In the genomic region with DNA sequence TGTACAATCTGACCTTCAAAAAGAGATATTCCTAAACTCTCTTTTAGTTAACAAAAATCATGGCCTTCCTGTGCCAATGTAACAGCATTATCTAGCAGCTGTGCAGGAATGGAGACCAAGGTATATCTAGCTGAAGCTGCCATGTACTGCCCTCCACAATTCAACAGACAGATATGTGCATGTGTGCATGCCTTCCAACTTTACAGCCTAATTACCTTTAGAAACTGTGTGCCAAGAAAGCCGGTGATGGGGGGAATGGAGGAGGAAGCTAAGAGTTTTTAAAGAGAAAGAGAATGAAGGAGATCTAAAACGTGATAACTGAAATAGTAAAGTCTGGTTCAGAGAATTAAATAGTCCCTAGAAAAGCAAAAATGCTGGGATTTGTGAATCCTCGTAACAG, we compare ENCODE assay signal across 18 cellular contexts.
A peak's percentile ranks its signal among the peaks of the same experiment; 100 is the strongest.
DNase-seq lines count a peak whose midpoint lies in the region; ATAC-seq and TF ChIP-seq lines count a peak whose summit lies in the region.
"Had no signal": no experiment of that assay in that cellular context is flagged by ENCODE, and none has a peak within 500 bp of the region (broad histone marks: within the 10 kb centered on the region; RNA-seq: fewer than 3 reads in every experiment).

No MANE protein-coding gene starts in this region.

- no peaks in the 10 kb centered on the region for H3K27me3 Mint-ChIP-seq in activated CD4-positive, alpha-beta T cell treated with anti-CD3 and anti-CD28 coated beads, Interleukin-2, amount 10 ng/mL, durations not matched to agents 24 days and 14 days
- no peaks in the 10 kb centered on the region for H3K27me3 Mint-ChIP-seq in stimulated activated naive B cell treated with anti-CD40 and anti-IgM and Interleukin-4, amounts not matched to agents 10 μg/mL and 1 μg/mL and 100 μg/mL, for 72 hours

- peaks cover 49% of the 10 kb centered on the region for H3K36me3 Mint-ChIP-seq in activated CD4-positive, alpha-beta T cell treated with anti-CD3 and anti-CD28 coated beads, Interleukin-2, amount 10 ng/mL, durations not matched to agents 24 days and 14 days (ENCODE audit: low read depth)
- peaks cover 37 to 54% of the 10 kb centered on the region in 2 donors for H3K36me3 Mint-ChIP-seq in stimulated activated naive B cell treated with anti-CD40 and anti-IgM and Interleukin-4, amounts not matched to agents 10 μg/mL and 1 μg/mL and 100 μg/mL, for 72 hours

- peaks cover 1% of the 10 kb centered on the region for H3K4me1 Mint-ChIP-seq in activated CD4-positive, alpha-beta T cell treated with anti-CD3 and anti-CD28 coated beads, Interleukin-2, amount 10 ng/mL, durations not matched to agents 24 days and 14 days
- H3K4me1 Mint-ChIP-seq in stimulated activated naive B cell treated with anti-CD40 and anti-IgM and Interleukin-4, amounts not matched to agents 10 μg/mL and 1 μg/mL and 100 μg/mL, for 72 hours = no peaks in the 10 kb centered on the region
- H3K4me1 Mint-ChIP-seq: CD14-positive monocyte had no signal

- no peak overlapping the region for H3K4me3 ChIP-seq in RWPE2 (ENCODE audit: severe bottlenecking)
- H3K4me3 ChIP-seq in iPS-20b (ENCODE audit: low read length) = no peak overlapping the region
- H3K4me3 ChIP-seq: A549 had no signal

- DNase-seq in activated CD4-positive, alpha-beta T cell treated with anti-CD3 and anti-CD28 coated beads, Interleukin-2, amount 10 ng/mL, durations not matched to agents 24 days and 14 days = peak; percentile 51
- DNase-seq in activated CD4-positive, alpha-beta T cell treated with anti-CD3 and anti-CD28 coated beads for 1 hour = no peak
- no peak for DNase-seq in RWPE2 (ENCODE audit: low spot score)
- DNase-seq in stimulated activated naive B cell treated with anti-CD40 and anti-IgM and Interleukin-4, amounts not matched to agents 10 μg/mL and 1 μg/mL and 100 μg/mL, for 72 hours = no peak
- no peak for DNase-seq in foreskin melanocyte
- DNase-seq in activated CD8-positive, alpha-beta memory T cell treated with anti-CD3 and anti-CD28 coated beads, Interleukin-2, amount 50 U/mL, for 4 hours = no peak
- no peak for DNase-seq in DMS79 (lab: John Stamatoyannopoulos, UW)
- DNase-seq: COR-L47, DMS79 treated with DMSO at 0.1 percent for 48 hours, GDM1, KG1, NCI-H1092, NCI-H1694, NCI-H69, PC-3 had no signal

- H3K9me3 ChIP-seq in RWPE2 (ENCODE audit: severe bottlenecking) = no peaks in the 10 kb centered on the region
- no peaks in the 10 kb centered on the region for H3K9me3 ChIP-seq in iPS-20b (ENCODE audit: insufficient read depth, low read depth, low read length)
- H3K9me3 ChIP-seq: A549 had no signal

- H3K4me1 ChIP-seq in RWPE2 (ENCODE audit: insufficient read depth, poor library complexity, severe bottlenecking) (no peaks in the 10 kb centered on the region), iPS-20b (ENCODE audit: insufficient read depth, low read length) (peaks cover 35% of the 10 kb centered on the region)
- H3K4me1 ChIP-seq: A549 had no signal

- no peak for ATAC-seq in RWPE2 (ENCODE audit: low read depth)
- ATAC-seq in stimulated activated naive B cell treated with anti-CD40 and anti-IgM and Interleukin-4, amounts not matched to agents 10 μg/mL and 1 μg/mL and 100 μg/mL, for 72 hours (replicated peaks) = no peak

- H3K4me3 Mint-ChIP-seq in activated CD4-positive, alpha-beta T cell treated with anti-CD3 and anti-CD28 coated beads, Interleukin-2, amount 10 ng/mL, durations not matched to agents 24 days and 14 days = no peak overlapping the region
- no peak overlapping the region for H3K4me3 Mint-ChIP-seq in stimulated activated naive B cell treated with anti-CD40 and anti-IgM and Interleukin-4, amounts not matched to agents 10 μg/mL and 1 μg/mL and 100 μg/mL, for 72 hours
- H3K4me3 Mint-ChIP-seq: CD14-positive monocyte had no signal

- no peak overlapping the region for H3K27ac Mint-ChIP-seq in activated CD4-positive, alpha-beta T cell treated with anti-CD3 and anti-CD28 coated beads, Interleukin-2, amount 10 ng/mL, durations not matched to agents 24 days and 14 days
- H3K27ac Mint-ChIP-seq in stimulated activated naive B cell treated with anti-CD40 and anti-IgM and Interleukin-4, amounts not matched to agents 10 μg/mL and 1 μg/mL and 100 μg/mL, for 72 hours = peak overlapping the region; percentile 59

- H3K27ac ChIP-seq in RWPE2 (ENCODE audit: poor library complexity, severe bottlenecking) = peak overlapping the region; percentile 4
- peak overlapping the region; percentile 7 for H3K27ac ChIP-seq in iPS-20b (ENCODE audit: low read length)
- H3K27ac ChIP-seq: A549 had no signal

- H3K9me3 Mint-ChIP-seq in activated CD4-positive, alpha-beta T cell treated with anti-CD3 and anti-CD28 coated beads, Interleukin-2, amount 10 ng/mL, durations not matched to agents 24 days and 14 days = no peaks in the 10 kb centered on the region
- H3K9me3 Mint-ChIP-seq in stimulated activated naive B cell treated with anti-CD40 and anti-IgM and Interleukin-4, amounts not matched to agents 10 μg/mL and 1 μg/mL and 100 μg/mL, for 72 hours = no peaks in the 10 kb centered on the region
- H3K9me3 Mint-ChIP-seq: CD14-positive monocyte had no signal

- no peak for TF ChIP-seq CTCF in RWPE2 (IDR thresholded peaks at IDR 0.05; ENCODE audit: poor library complexity, severe bottlenecking)

- intact Hi-C loops in activated CD4-positive, alpha-beta T cell treated with anti-CD3 and anti-CD28 coated beads, Interleukin-2, amount 10 ng/mL, durations not matched to agents 24 days and 14 days (cut with micrococcal nuclease) = no loop called here

- peak overlapping the region; percentile 21; the same call in 1 of the 2 replicates for H3K9ac ChIP-seq in iPS-20b (ENCODE audit: low read depth, low read length)

- H3K36me3 ChIP-seq in RWPE2 (ENCODE audit: low read depth) (peaks cover 79% of the 10 kb centered on the region), iPS-20b (ENCODE audit: insufficient read depth, low read depth, low read length) (peaks cover 40% of the 10 kb centered on the region)

- H3K27me3 ChIP-seq in RWPE2 (ENCODE audit: insufficient read depth, poor library complexity, severe bottlenecking) = no peaks in the 10 kb centered on the region
- H3K27me3 ChIP-seq in iPS-20b (ENCODE audit: insufficient read depth, low read length) = no peaks in the 10 kb centered on the region
